Comparison of ENCODE assay signal across 23 cellular contexts in the genomic region with DNA sequence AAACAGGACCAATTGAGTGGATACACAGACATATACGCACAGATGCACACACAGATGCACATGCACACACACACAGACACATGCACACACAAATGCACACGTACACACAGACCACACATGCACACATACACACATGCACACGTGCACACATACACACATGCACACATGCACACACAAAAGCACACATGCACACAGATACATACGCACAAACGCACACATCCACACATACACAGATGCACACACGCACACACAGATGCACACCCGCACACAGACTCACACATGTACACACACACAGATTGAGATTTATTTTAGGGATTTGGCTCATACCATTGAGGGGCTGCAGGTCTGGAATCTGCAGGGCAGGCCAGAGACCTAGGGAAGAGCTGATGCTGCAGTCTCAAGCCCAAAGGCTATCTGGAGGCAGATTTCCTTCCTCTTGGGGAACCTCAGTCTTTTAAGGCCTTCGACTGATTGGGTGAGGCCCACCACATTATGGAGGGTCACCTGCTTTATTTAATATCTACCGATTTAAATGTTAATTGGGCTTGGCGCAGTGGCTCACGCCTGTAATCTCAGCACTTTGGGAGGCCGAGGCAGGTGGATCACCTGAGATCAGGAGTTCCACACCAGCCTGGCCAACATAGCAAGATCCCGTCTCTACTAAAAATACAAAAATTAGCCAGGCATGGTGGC. TPM values are rescaled to one million over a fixed set of nuclear protein-coding genes. Genes with fewer than 3 reads are reported as not detected.
A peak's percentile ranks its signal among the peaks of the same experiment; 100 is the strongest.
DNase-seq lines count a peak whose midpoint lies in the region; ATAC-seq, FAIRE-seq and TF ChIP-seq lines count a peak whose summit lies in the region.
"Had no signal": no experiment of that assay in that cellular context is flagged by ENCODE, and none has a peak within 500 bp of the region (broad histone marks: within the 10 kb centered on the region; RNA-seq: fewer than 3 reads in every experiment).

No MANE protein-coding gene starts in this region.

- no peaks in the 10 kb centered on the region; the same call in 1 of the 2 replicates for H3K23me2 ChIP-seq in H1 (ENCODE audit: low read depth, low read length)

- no peaks in the 10 kb centered on the region for H3K79me1 ChIP-seq in H1 (ENCODE audit: low read depth, low read length)

- no peak for TF ChIP-seq EP300 in H1 (IDR thresholded peaks at IDR 0.05; ENCODE audit: borderline replicate concordance in 1 of 2, low read depth in 2 of 2, low read length in 2 of 2)

- FAIRE-seq in HTR-8/SVneo (lab: Jason Lieb, UNC) = peak; percentile 42
- FAIRE-seq in H1 (lab: Jason Lieb, UNC) = no peak
- FAIRE-seq: A549, GM12892, GM18507 had no signal

- TF ChIP-seq RAD21 in H1 (IDR thresholded peaks at IDR 0.05 in 1 of 2, conservative IDR thresholded peaks at IDR 0.05 in 1 of 2; ENCODE audit: low read depth in 2 of 2, low read length in 2 of 2) = no peak

- H3K4me2 ChIP-seq in BLaER1 treated with 17β-estradiol and CSF1 and Interleukin-3, amounts not matched to agents 10 nM and 100 nM = peak overlapping the region in 7 of 11 experiments; percentile 66 to 85 (median 79); a peak in 6 of 22 replicates
- no peak overlapping the region for H3K4me2 ChIP-seq in H1 (ENCODE audit: insufficient read depth in 1 of 2, low read depth in 2 of 2, low read length in 2 of 2)
- H3K4me2 ChIP-seq: A549, PC-9 had no signal

- H3K36me3 Mint-ChIP-seq in activated naive CD8-positive, alpha-beta T cell treated with anti-CD3 and anti-CD28 coated beads, Interleukin-2, amount 50 U/mL, for 24 hours (ENCODE audit: low read depth) = peaks cover 7% of the 10 kb centered on the region
- H3K36me3 Mint-ChIP-seq: CD8-positive, alpha-beta T cell had no signal

- no peak overlapping the region for H3K4ac ChIP-seq in H1 (replicated peaks; ENCODE audit: insufficient read length, low read depth, low read length)

- H2BK15ac ChIP-seq in H1 (ENCODE audit: low read length) = no peak overlapping the region

- no peaks in the 10 kb centered on the region for H3K36me3 ChIP-seq in BLaER1 treated with 17β-estradiol and CSF1 and Interleukin-3, amounts not matched to agents 10 nM and 100 nM
- H3K36me3 ChIP-seq in H1 (ENCODE audit: control insufficient read depth in 2 of 4, insufficient read depth in 4 of 4, low read length in 3 of 4) = no peaks in the 10 kb centered on the region
- H3K36me3 ChIP-seq: BLaER1, MG63 had no signal

- CTCF ChIA-PET in H1 (lab: Charles Lee; ENCODE audit: partially characterized antibody) = no interaction called here

- H3K23ac ChIP-seq in H1 (ENCODE audit: insufficient read length) = no peak overlapping the region

- 0 out of 22 replicates have a peak, but pooled peaks cover 0 to 3% (median 0%) of the 10 kb centered on the region in 11 experiments for H3K27me3 ChIP-seq in BLaER1 treated with 17β-estradiol and CSF1 and Interleukin-3, amounts not matched to agents 10 nM and 100 nM
- H3K27me3 ChIP-seq in H1 (replicated peaks in 1 of 4; ENCODE audit: control insufficient read depth in 3 of 4, extremely low read depth in 1 of 4, insufficient read depth in 3 of 4, low read length in 3 of 4) = peaks cover 0 to 2% (median 0%) of the 10 kb centered on the region in 4 experiments; a peak in 2 of 7 replicates
- H3K27me3 ChIP-seq: BLaER1, MG63 had no signal

- H2BK12ac ChIP-seq in H1 (ENCODE audit: low read depth, low read length) = no peak overlapping the region; the same call in 1 of the 2 replicates

- peak overlapping the region; percentile 74; the same call in 1 of the 2 replicates for H2BK20ac ChIP-seq in H1 (ENCODE audit: low read length)

- no peak overlapping the region for H3K14ac ChIP-seq in H1 (ENCODE audit: insufficient read length)

- peaks cover 14% of the 10 kb centered on the region for H3K9me3 Mint-ChIP-seq in activated naive CD8-positive, alpha-beta T cell treated with anti-CD3 and anti-CD28 coated beads, Interleukin-2, amount 50 U/mL, for 24 hours

- peaks cover 28 to 35% (median 34%) of the 10 kb centered on the region in 11 experiments for H3K9me3 ChIP-seq in BLaER1 treated with 17β-estradiol and CSF1 and Interleukin-3, amounts not matched to agents 10 nM and 100 nM (replicated peaks in 1 of 11)
- peaks cover 4% of the 10 kb centered on the region in 2 experiments; a peak in 1 of 4 replicates for H3K9me3 ChIP-seq in H1 (ENCODE audit: insufficient read depth in 2 of 2, low read depth in 1 of 2, low read length in 1 of 2)
- H3K9me3 ChIP-seq: A549, MG63 had no signal

- no peaks in the 10 kb centered on the region; a peak in 1 of 22 replicates for H4K20me1 ChIP-seq in BLaER1 treated with 17β-estradiol and CSF1 and Interleukin-3, amounts not matched to agents 10 nM and 100 nM
- peaks cover 0 to 4% of the 10 kb centered on the region in 2 experiments for H4K20me1 ChIP-seq in H1 (replicated peaks in 1 of 2; ENCODE audit: control insufficient read depth in 1 of 2, insufficient read depth in 2 of 2, low read length in 2 of 2)
- H4K20me1 ChIP-seq: BLaER1 had no signal

- H2BK120ac ChIP-seq in H1 (replicated peaks; ENCODE audit: low read depth, low read length) = no peak overlapping the region

- no peak overlapping the region for H2BK5ac ChIP-seq in H1 (ENCODE audit: low read depth, low read length)

- H4K91ac ChIP-seq in H1 (replicated peaks; ENCODE audit: insufficient read length, low read length) = no peak overlapping the region

- no peak for TF ChIP-seq CTCF in H1 (IDR thresholded peaks at IDR 0.05; ENCODE audit: control extremely low read depth in 1 of 3, insufficient read depth in 1 of 3, low read depth in 1 of 3, low read length in 3 of 3)

- H4K5ac ChIP-seq in H1 (ENCODE audit: insufficient read length, low read depth, low read length) = no peak overlapping the region

- H3K4me1 Mint-ChIP-seq in activated naive CD8-positive, alpha-beta T cell treated with anti-CD3 and anti-CD28 coated beads, Interleukin-2, amount 50 U/mL, for 24 hours = peaks cover 4% of the 10 kb centered on the region

- no peak for ATAC-seq in activated naive CD8-positive, alpha-beta T cell treated with anti-CD3 and anti-CD28 coated beads, Interleukin-2, amount 50 U/mL, for 24 hours
- no peak for ATAC-seq in HG02798 (IDR thresholded peaks at IDR 0.05; ENCODE audit: poor library complexity, unreplicated experiment)
- ATAC-seq: A549; CD8-positive, alpha-beta T cell had no signal

- no peaks in the 10 kb centered on the region for H3K79me2 ChIP-seq in H1 (ENCODE audit: control insufficient read depth in 1 of 2, insufficient read depth in 2 of 2, low read length in 2 of 2)

- no peak overlapping the region for H3K18ac ChIP-seq in H1 (ENCODE audit: extremely low read depth, low read length)

- H3K56ac ChIP-seq in H1 (replicated peaks; ENCODE audit: insufficient read length, low read depth, low read length) = no peak overlapping the region

- 86% methylated on average over 13 of the region's 13 CpGs; no CpG with 5 or more reads in 1 of the 2 experiments for WGBS in H1 (ENCODE audit: extremely low coverage in 1 of 2, insufficient coverage in 1 of 2, insufficient read length in 1 of 2, insufficient replicate concordance in 2 of 2, low coverage in 1 of 2, low lambda C conversion rate in 2 of 2, missing lambda C conversion rate in 1 of 2), 2 experiments

- POLR2A ChIA-PET in H1 (lab: Charles Lee; ENCODE audit: partially characterized antibody) = interaction anchor here (1.1 kb wide), 1 partner anchor 13 kb away, joined by 5 read pairs; no protein-coding TSS in a partner anchor

- H3K4me3 Mint-ChIP-seq in activated naive CD8-positive, alpha-beta T cell treated with anti-CD3 and anti-CD28 coated beads, Interleukin-2, amount 50 U/mL, for 24 hours = no peak overlapping the region
- H3K4me3 Mint-ChIP-seq: CD8-positive, alpha-beta T cell had no signal

- H4K8ac ChIP-seq in H1 (ENCODE audit: extremely low read depth, insufficient read depth, low read length) = no peak overlapping the region

- H2AFZ ChIP-seq in H1 (ENCODE audit: low read length) = no peak overlapping the region
- H2AFZ ChIP-seq: PC-9 had no signal

- TF ChIP-seq POLR2A in H1 (IDR thresholded peaks at IDR 0.05; ENCODE audit: control extremely low read depth in 1 of 2, low read depth in 2 of 2, low read length in 2 of 2) = no peak

- H3K4me1 ChIP-seq in BLaER1 treated with 17β-estradiol and CSF1 and Interleukin-3, amounts not matched to agents 10 nM and 100 nM = peaks cover 14 to 40% (median 26%) of the 10 kb centered on the region in 10 experiments
- H3K4me1 ChIP-seq in H1 (replicated peaks in 1 of 4; ENCODE audit: control insufficient read depth in 3 of 4, insufficient read depth in 4 of 4, low read length in 3 of 4) = peaks cover 0 to 2% (median 0%) of the 10 kb centered on the region in 4 experiments; a peak in 3 of 7 replicates

- DNase-seq in HTR-8/SVneo (ENCODE audit: insufficient read length, low spot score) (no peak), H1 (ENCODE audit: low read depth in 1 of 2, low spot score in 2 of 2) (no peak)
- no peak for DNase-seq in activated naive CD8-positive, alpha-beta T cell treated with anti-CD3 and anti-CD28 coated beads, Interleukin-2, amount 50 U/mL, for 24 hours
- DNase-seq in activated CD8-positive, alpha-beta memory T cell treated with anti-CD3 and anti-CD28 coated beads for 24 hours = no peak
- DNase-seq: Calu3; CD8-positive, alpha-beta T cell; GOT3; MG63; NCI-H1092; NCI-H1436 treated with DMSO at 0.1 percent for 48 hours; NCI-H2029; NCI-H2171; NCI-H526; PC-9; SIG-M5 had no signal

- no peak overlapping the region for H3K9ac ChIP-seq in BLaER1 treated with 17β-estradiol and CSF1 and Interleukin-3, amounts not matched to agents 10 nM and 100 nM
- no peak overlapping the region for H3K9ac ChIP-seq in H1 (replicated peaks in 1 of 4; ENCODE audit: extremely low read depth in 1 of 4, low read depth in 3 of 4, low read length in 3 of 4)
- H3K9ac ChIP-seq: BLaER1 had no signal

- H3K27me3 Mint-ChIP-seq in activated naive CD8-positive, alpha-beta T cell treated with anti-CD3 and anti-CD28 coated beads, Interleukin-2, amount 50 U/mL, for 24 hours = peaks cover 7% of the 10 kb centered on the region
- H3K27me3 Mint-ChIP-seq: IgD-negative memory B cell had no signal

- no peak overlapping the region for H3K4me3 ChIP-seq in BLaER1 treated with 17β-estradiol and CSF1 and Interleukin-3, amounts not matched to agents 10 nM and 100 nM
- no peak overlapping the region for H3K4me3 ChIP-seq in H1 (ENCODE audit: extremely low read depth in 1 of 4, insufficient read depth in 2 of 4, low read depth in 3 of 4, low read length in 4 of 4)
- H3K4me3 ChIP-seq: A549, BLaER1, MG63, PC-9 had no signal

- no peak overlapping the region for H3K27ac Mint-ChIP-seq in activated naive CD8-positive, alpha-beta T cell treated with anti-CD3 and anti-CD28 coated beads, Interleukin-2, amount 50 U/mL, for 24 hours
- H3K27ac Mint-ChIP-seq: CD8-positive, alpha-beta T cell had no signal

- H2AK5ac ChIP-seq in H1 (ENCODE audit: low read depth, low read length) = 0 out of 2 replicates have a peak overlapping the region, but pooled peaks have one; percentile 82

- no peak overlapping the region for H3K27ac ChIP-seq in BLaER1 treated with 17β-estradiol and CSF1 and Interleukin-3, amounts not matched to agents 10 nM and 100 nM
- no peak overlapping the region for H3K27ac ChIP-seq in H1 (ENCODE audit: low read depth, low read length)
- H3K27ac ChIP-seq: A549, BLaER1, PC-9, RWPE1 had no signal

RNA-seq across cellular contexts. Expression of a gene that starts 22.6 kb away (rescaled TPM):
- 0.19 and 0.33 TPM in 2 replicates for total RNA-seq in H1 (2021; fragmentation: NEBNext Ultra II Directional; extraction: Animal tissue kit (Norgen Biotek cat#: 25700))
- 0.15 and 0.33 TPM in 2 replicates for polyA plus RNA-seq in H1 (2011; rRNA removed)
- polyA plus RNA-seq in H1 (2011; cell fraction: cytosol; rRNA removed) = 0.44 TPM
- polyA plus RNA-seq in H1 (2011; cell fraction: nucleus; rRNA removed) = 3.6 TPM
- 0.46 to 0.84 TPM (median 0.66 TPM) in 4 replicates for polyA plus RNA-seq in H1 (2012, experiment 1 of 2)
- 0.12 TPM for polyA plus RNA-seq in H1 (2012, experiment 2 of 2)
- 0.08 TPM for polyA plus RNA-seq in H1 (2013, experiment 1 of 2)
- polyA plus RNA-seq in H1 (2013, experiment 2 of 2) = 0.09 TPM
- polyA minus RNA-seq in H1 (2011; rRNA and poly(A)+ RNA removed) = 0.10 and 0.32 TPM in 2 replicates
- polyA minus RNA-seq in H1 (2011; cell fraction: cytosol; rRNA and poly(A)+ RNA removed) = 0.37 TPM
- polyA minus RNA-seq in H1 (2011; cell fraction: nucleus; rRNA and poly(A)+ RNA removed) = 1.1 TPM
- total RNA-seq: Calu3; CD8-positive, alpha-beta T cell had no signal
- polyA plus RNA-seq: IgD-negative memory B cell had no signal

RNA-seq across cellular contexts. Expression of a gene that starts 44.7 kb away (rescaled TPM):
- 275 and 277 TPM in 2 replicates for total RNA-seq in H1 (2021; fragmentation: NEBNext Ultra II Directional; extraction: Animal tissue kit (Norgen Biotek cat#: 25700))
- 270 and 410 TPM in 2 replicates for polyA plus RNA-seq in H1 (2011; rRNA removed)
- polyA plus RNA-seq in H1 (2011; cell fraction: cytosol; rRNA removed) = 254 TPM
- polyA plus RNA-seq in H1 (2011; cell fraction: nucleus; rRNA removed) = 186 TPM
- polyA plus RNA-seq in H1 (2012, experiment 1 of 2) = 148 to 224 TPM (median 214 TPM) in 4 replicates
- 148 TPM for polyA plus RNA-seq in H1 (2012, experiment 2 of 2)
- polyA plus RNA-seq in H1 (2013, experiment 1 of 2) = 160 TPM
- 179 TPM for polyA plus RNA-seq in H1 (2013, experiment 2 of 2)
- 17.5 and 28.6 TPM in 2 replicates for polyA minus RNA-seq in H1 (2011; rRNA and poly(A)+ RNA removed)
- 87.3 TPM for polyA minus RNA-seq in H1 (2011; cell fraction: cytosol; rRNA and poly(A)+ RNA removed)
- polyA minus RNA-seq in H1 (2011; cell fraction: nucleus; rRNA and poly(A)+ RNA removed) = 60.6 TPM

RNA-seq across cellular contexts. Expression of a gene that starts 54.2 kb away (rescaled TPM):
- 52.6 and 55.7 TPM in 2 replicates for total RNA-seq in H1 (2021; fragmentation: NEBNext Ultra II Directional; extraction: Animal tissue kit (Norgen Biotek cat#: 25700))
- 34.8 and 83.1 TPM in 2 replicates for polyA plus RNA-seq in H1 (2011; rRNA removed)
- polyA plus RNA-seq in H1 (2011; cell fraction: cytosol; rRNA removed) = 61.8 TPM
- polyA plus RNA-seq in H1 (2011; cell fraction: nucleus; rRNA removed) = 378 TPM
- 36.1 to 78.9 TPM (median 69.1 TPM) in 4 replicates for polyA plus RNA-seq in H1 (2012, experiment 1 of 2)
- polyA plus RNA-seq in H1 (2012, experiment 2 of 2) = 44.7 TPM
- polyA plus RNA-seq in H1 (2013, experiment 1 of 2) = 40.7 TPM
- 37.4 TPM for polyA plus RNA-seq in H1 (2013, experiment 2 of 2)
- 16.2 and 16.8 TPM in 2 replicates for polyA minus RNA-seq in H1 (2011; rRNA and poly(A)+ RNA removed)
- 33.4 TPM for polyA minus RNA-seq in H1 (2011; cell fraction: cytosol; rRNA and poly(A)+ RNA removed)
- 47.4 TPM for polyA minus RNA-seq in H1 (2011; cell fraction: nucleus; rRNA and poly(A)+ RNA removed)

RNA-seq across cellular contexts. Expression of a gene that starts 54.3 kb away (rescaled TPM):
- 228 and 238 TPM in 2 replicates for total RNA-seq in H1 (2021; fragmentation: NEBNext Ultra II Directional; extraction: Animal tissue kit (Norgen Biotek cat#: 25700))
- 1,335 and 1,623 TPM in 2 replicates for polyA plus RNA-seq in H1 (2011; rRNA removed)
- polyA plus RNA-seq in H1 (2011; cell fraction: cytosol; rRNA removed) = 1,271 TPM
- 377 TPM for polyA plus RNA-seq in H1 (2011; cell fraction: nucleus; rRNA removed)
- polyA plus RNA-seq in H1 (2012, experiment 1 of 2) = 395 to 466 TPM (median 428 TPM) in 4 replicates
- 735 TPM for polyA plus RNA-seq in H1 (2012, experiment 2 of 2)
- 408 TPM for polyA plus RNA-seq in H1 (2013, experiment 1 of 2)
- polyA plus RNA-seq in H1 (2013, experiment 2 of 2) = 417 TPM
- polyA minus RNA-seq in H1 (2011; rRNA and poly(A)+ RNA removed) = 20.1 and 23.2 TPM in 2 replicates
- 67.1 TPM for polyA minus RNA-seq in H1 (2011; cell fraction: cytosol; rRNA and poly(A)+ RNA removed)
- polyA minus RNA-seq in H1 (2011; cell fraction: nucleus; rRNA and poly(A)+ RNA removed) = 79.0 TPM

Comparison
In these comparisons a context has a peak if more than half of its experiments do, and no peak if none do; other contexts are left out.
1. H3K4me2 ChIP-seq: peak in BLaER1 treated with 17β-estradiol and CSF1 and Interleukin-3, amounts not matched to agents 10 nM and 100 nM (7 of 11); none in H1 (0 of 2).